Comparison of ENCODE assay signal across 26 cellular contexts in the genomic region with DNA sequence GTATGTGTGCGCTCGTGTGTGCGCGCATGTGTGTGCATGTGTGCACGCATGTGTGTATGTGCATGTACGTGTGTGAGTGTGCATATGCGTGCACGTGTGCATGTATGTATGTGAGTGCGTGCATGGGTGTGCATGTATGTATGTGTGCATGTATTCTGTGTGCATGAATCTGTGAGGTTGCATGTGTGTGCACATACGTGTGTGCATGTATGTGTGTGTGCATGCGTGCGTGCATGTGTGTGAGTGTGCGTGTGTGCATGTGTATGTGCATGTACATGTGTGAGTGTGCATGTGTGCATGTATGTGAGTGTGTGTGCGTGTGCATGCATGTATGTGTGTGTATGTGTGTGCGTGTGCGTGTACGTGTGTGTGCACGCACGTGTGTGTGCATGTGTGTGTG.
"Had no signal": no experiment of that assay in that cellular context is flagged by ENCODE, and none has a peak within 500 bp of the region (broad histone marks: within the 10 kb centered on the region; RNA-seq: fewer than 3 reads in every experiment).

No MANE protein-coding gene starts in this region.

- H3K4me1 Mint-ChIP-seq: activated CD4-positive, alpha-beta memory T cell treated with anti-CD3 and anti-CD28 coated beads, Interleukin-2, amount 10 ng/mL, durations not matched to agents 7 days and 5 days; activated CD4-positive, alpha-beta T cell treated with anti-CD3 and anti-CD28 coated beads for 36 hours; activated naive CD4-positive, alpha-beta T cell treated with anti-CD3 and anti-CD28 coated beads, Interleukin-2, amount 10 ng/mL, durations not matched to agents 7 days and 5 days; activated naive CD8-positive, alpha-beta T cell treated with anti-CD3 and anti-CD28 coated beads for 36 hours had no signal

- ATAC-seq: activated CD4-positive, alpha-beta T cell treated with anti-CD3 and anti-CD28 coated beads for 36 hours; activated T-cell treated with anti-CD3 and anti-CD28 coated beads, Interleukin-2, amount 50 U/mL, for 72 hours had no signal

- H3K4me3 ChIP-seq: Peyer's patch, SJCRH30 had no signal

- H3K36me3 Mint-ChIP-seq: activated naive CD4-positive, alpha-beta T cell treated with anti-CD3 and anti-CD28 coated beads, Interleukin-2, amount 10 ng/mL, durations not matched to agents 7 days and 5 days; activated naive CD8-positive, alpha-beta T cell treated with anti-CD3 and anti-CD28 coated beads for 36 hours had no signal

- H3K4me3 Mint-ChIP-seq: activated CD4-positive, alpha-beta memory T cell treated with anti-CD3 and anti-CD28 coated beads, Interleukin-2, amount 10 ng/mL, durations not matched to agents 7 days and 5 days; activated CD4-positive, alpha-beta T cell treated with anti-CD3 and anti-CD28 coated beads for 36 hours; activated naive CD4-positive, alpha-beta T cell treated with anti-CD3 and anti-CD28 coated beads, Interleukin-2, amount 10 ng/mL, durations not matched to agents 7 days and 5 days; activated naive CD8-positive, alpha-beta T cell treated with anti-CD3 and anti-CD28 coated beads for 36 hours; activated T-cell treated with anti-CD3 and anti-CD28 coated beads, Interleukin-2, amount 50 U/mL, for 72 hours had no signal

- H3K36me3 ChIP-seq: MG63, Peyer's patch, SJCRH30 had no signal

- H3K27ac ChIP-seq: KMS-11, Peyer's patch, RWPE1, SJCRH30, VCaP had no signal

- DNase-seq: activated CD4-positive, alpha-beta memory T cell treated with anti-CD3 and anti-CD28 coated beads, Interleukin-2, amount 10 ng/mL, durations not matched to agents 7 days and 5 days; activated CD4-positive, alpha-beta T cell treated with anti-CD3 and anti-CD28 coated beads for 36 hours; activated CD4-positive, alpha-beta T cell treated with anti-CD3 and anti-CD28 coated beads, Interleukin-2, amount 50 U/mL, for 1 hour; activated CD8-positive, alpha-beta memory T cell treated with anti-CD3 and anti-CD28 coated beads, Interleukin-2, amount 50 U/mL, for 4 hours; activated gamma-delta T cell treated with Interleukin-2 at 50 U/mL for 16 hours; activated naive CD4-positive, alpha-beta T cell treated with anti-CD3 and anti-CD28 coated beads, Interleukin-2, amount 10 ng/mL, durations not matched to agents 7 days and 5 days; activated naive CD8-positive, alpha-beta T cell treated with anti-CD3 and anti-CD28 coated beads for 36 hours; activated T-cell treated with anti-CD3 and anti-CD28 coated beads, Interleukin-2, amount 50 U/mL, for 72 hours; caudate nucleus; MV-4-11; NCI-H1105; NCI-H1436 treated with DMSO at 0.1 percent for 48 hours; NCI-H187; NCI-H2081; NCI-H510A treated with DMSO at 0.1 percent for 48 hours; NCI-H69; Peyer's patch; Right ventricle myocardium superior; SJCRH30; SK-N-SH; T-helper 1 cell had no signal

- H3K27me3 Mint-ChIP-seq: activated CD4-positive, alpha-beta memory T cell treated with anti-CD3 and anti-CD28 coated beads, Interleukin-2, amount 10 ng/mL, durations not matched to agents 7 days and 5 days; activated naive CD4-positive, alpha-beta T cell treated with anti-CD3 and anti-CD28 coated beads, Interleukin-2, amount 10 ng/mL, durations not matched to agents 7 days and 5 days had no signal

- H3K9me2 ChIP-seq: SK-N-SH had no signal

- H3K9ac ChIP-seq: KMS-11, SK-N-SH had no signal

- H3K27me3 ChIP-seq: MG63, Peyer's patch, SJCRH30 had no signal

- H3K4me1 ChIP-seq: Peyer's patch, SJCRH30 had no signal

- H3K9me3 ChIP-seq: MG63, Peyer's patch, SJCRH30, SK-N-SH had no signal

- H3K27ac Mint-ChIP-seq: activated CD4-positive, alpha-beta memory T cell treated with anti-CD3 and anti-CD28 coated beads, Interleukin-2, amount 10 ng/mL, durations not matched to agents 7 days and 5 days; activated CD4-positive, alpha-beta T cell treated with anti-CD3 and anti-CD28 coated beads for 36 hours; activated naive CD4-positive, alpha-beta T cell treated with anti-CD3 and anti-CD28 coated beads, Interleukin-2, amount 10 ng/mL, durations not matched to agents 7 days and 5 days; activated naive CD8-positive, alpha-beta T cell treated with anti-CD3 and anti-CD28 coated beads for 36 hours; activated T-cell treated with anti-CD3 and anti-CD28 coated beads, Interleukin-2, amount 50 U/mL, for 72 hours; activated T-helper 2 cell treated with anti-CD3 and anti-CD28 coated beads, Interferon-gamma antibody, Interleukin-2, Interleukin-4, amounts not matched to agents 10 μg/mL and 5 μg/mL and 100 μg/mL, durations not matched to agents 14 hours and 24 hours and 36 hours had no signal

- H3K4me2 ChIP-seq: KMS-11, SK-N-SH had no signal
